ENCODE assay signal across 8 cellular contexts in genomic region chr16:27426423-27427408, GRCh38. TPM values are rescaled to one million over a fixed set of nuclear protein-coding genes. Genes with fewer than 3 reads are reported as not detected.
DNase-seq lines count a peak whose midpoint lies in the region; ATAC-seq lines count a peak whose summit lies in the region.

No MANE protein-coding gene starts in this region.

- peak overlapping the region; percentile 81 for H3K27ac Mint-ChIP-seq in activated naive CD4-positive, alpha-beta T cell treated with anti-CD3 and anti-CD28 coated beads, Interleukin-2, amount 10 ng/mL, durations not matched to agents 7 days and 5 days
- H3K27ac Mint-ChIP-seq in stimulated activated effector memory CD8-positive, alpha-beta T cell treated with anti-CD3 and anti-CD28 coated beads, Interleukin-12 subunit alpha, Interleukin-12 subunit beta, amount 100 ng/mL, for 72 hours, result peak overlapping the region; percentile 87

- peaks cover 81% of the 10 kb centered on the region for H3K36me3 Mint-ChIP-seq in activated naive CD4-positive, alpha-beta T cell treated with anti-CD3 and anti-CD28 coated beads, Interleukin-2, amount 10 ng/mL, durations not matched to agents 7 days and 5 days
- peaks cover 96% of the 10 kb centered on the region for H3K36me3 Mint-ChIP-seq in stimulated activated effector memory CD8-positive, alpha-beta T cell treated with anti-CD3 and anti-CD28 coated beads, Interleukin-12 subunit alpha, Interleukin-12 subunit beta, amount 100 ng/mL, for 72 hours

- H3K4me1 Mint-ChIP-seq in activated naive CD4-positive, alpha-beta T cell treated with anti-CD3 and anti-CD28 coated beads, Interleukin-2, amount 10 ng/mL, durations not matched to agents 7 days and 5 days, result peaks cover 59% of the 10 kb centered on the region
- peaks cover 66% of the 10 kb centered on the region for H3K4me1 Mint-ChIP-seq in stimulated activated effector memory CD8-positive, alpha-beta T cell treated with anti-CD3 and anti-CD28 coated beads, Interleukin-12 subunit alpha, Interleukin-12 subunit beta, amount 100 ng/mL, for 72 hours

- H3K4me3 ChIP-seq in SJCRH30, result no peak overlapping the region

- DNase-seq in GF-D8 (lab: John Stamatoyannopoulos, UW) (peak; percentile 63), SJCRH30 (peak; percentile 58 to 65), kidney glomerular epithelial cell (lab: John Stamatoyannopoulos, UW) (peak; percentile 95), NCI-H1105 treated with DMSO at 0.1 percent for 48 hours (lab: John Stamatoyannopoulos, UW) (no peak)
- peak; percentile 76 for DNase-seq in activated naive CD4-positive, alpha-beta T cell treated with anti-CD3 and anti-CD28 coated beads, Interleukin-2, amount 10 ng/mL, durations not matched to agents 7 days and 5 days
- DNase-seq in stimulated activated effector memory CD8-positive, alpha-beta T cell treated with anti-CD3 and anti-CD28 coated beads, Interleukin-12 subunit alpha, Interleukin-12 subunit beta, amount 100 ng/mL, for 72 hours (ENCODE audit: low spot score in 2 of 2), result peak; percentile 60 to 84

- peaks cover 15% of the 10 kb centered on the region for H3K9me3 ChIP-seq in SJCRH30 (replicated peaks)

- CTCF ChIA-PET in activated naive CD4-positive, alpha-beta T cell treated with anti-CD3 and anti-CD28 coated beads, Interleukin-2, amount 10 ng/mL, durations not matched to agents 7 days and 5 days (lab: Charles Lee), result interaction anchor here (0.8 to 1.6 kb wide), 5 partner anchors 25 to 257 kb away, joined by 3 to 6 read pairs (median 3); partner anchors contain the start of gene IL21R

- no peaks in the 10 kb centered on the region for H3K27me3 Mint-ChIP-seq in activated naive CD4-positive, alpha-beta T cell treated with anti-CD3 and anti-CD28 coated beads, Interleukin-2, amount 10 ng/mL, durations not matched to agents 7 days and 5 days

- peak; percentile 54 for ATAC-seq in GM21360 (IDR thresholded peaks at IDR 0.05; ENCODE audit: unreplicated experiment)
- ATAC-seq in HG03521 (IDR thresholded peaks at IDR 0.05; ENCODE audit: unreplicated experiment), result peak; percentile 85
- peak; percentile 99 for ATAC-seq in stimulated activated effector memory CD8-positive, alpha-beta T cell treated with anti-CD3 and anti-CD28 coated beads, Interleukin-12 subunit alpha, Interleukin-12 subunit beta, amount 100 ng/mL, for 72 hours

- H3K9me3 Mint-ChIP-seq in activated naive CD4-positive, alpha-beta T cell treated with anti-CD3 and anti-CD28 coated beads, Interleukin-2, amount 10 ng/mL, durations not matched to agents 7 days and 5 days, result peaks cover 18% of the 10 kb centered on the region
- peaks cover 6% of the 10 kb centered on the region for H3K9me3 Mint-ChIP-seq in stimulated activated effector memory CD8-positive, alpha-beta T cell treated with anti-CD3 and anti-CD28 coated beads, Interleukin-12 subunit alpha, Interleukin-12 subunit beta, amount 100 ng/mL, for 72 hours

- H3K27me3 ChIP-seq in SJCRH30, result no peaks in the 10 kb centered on the region

- peak overlapping the region; percentile 38; the same call in 1 of the 2 replicates for H3K27ac ChIP-seq in SJCRH30

- no peak overlapping the region for H3K4me3 Mint-ChIP-seq in activated naive CD4-positive, alpha-beta T cell treated with anti-CD3 and anti-CD28 coated beads, Interleukin-2, amount 10 ng/mL, durations not matched to agents 7 days and 5 days
- peak overlapping the region; percentile 48 for H3K4me3 Mint-ChIP-seq in stimulated activated effector memory CD8-positive, alpha-beta T cell treated with anti-CD3 and anti-CD28 coated beads, Interleukin-12 subunit alpha, Interleukin-12 subunit beta, amount 100 ng/mL, for 72 hours

- peaks cover 12% of the 10 kb centered on the region for H3K36me3 ChIP-seq in SJCRH30

- peaks cover 11% of the 10 kb centered on the region for H3K4me1 ChIP-seq in SJCRH30

RNA-seq across cellular contexts. Expression of gene IL21R, which starts 24.7 kb away (rescaled TPM):
- 3.8 and 4.6 TPM in 2 replicates for total RNA-seq in SJCRH30 (2014; rRNA removed; shearing (Covaris generic))
